ENCODE assay signal across 2 cellular contexts in genomic region chr11:6413791-6414231, GRCh38.
TF ChIP-seq lines count a peak whose summit lies in the region.

No MANE protein-coding gene starts in this region.

TF ChIP-seq in IMR-90, 13 proteins besides CTCF, POLR2A, EP300 and RAD21:
- no peak for TF ChIP-seq MAZ (IDR thresholded peaks at IDR 0.05; ENCODE audit: borderline replicate concordance, low read depth, low read length)
- TF ChIP-seq USF2 (IDR thresholded peaks at IDR 0.05; ENCODE audit: low read depth, low read length): peak; percentile 52; the same call in 1 of the 2 replicates

TF ChIP-seq in K562, 482 proteins besides CTCF, POLR2A, EP300 and RAD21:
- TF ChIP-seq TAF1 (IDR thresholded peaks at IDR 0.05; ENCODE audit: control insufficient read depth, extremely low read depth, insufficient read depth, low read length, severe bottlenecking): no peak
- no peak for TF ChIP-seq MEF2D (tag; conservative IDR thresholded peaks at IDR 0.05; ENCODE audit: low read depth)
- TF ChIP-seq USF2 (CRISPR knock-in tag; IDR thresholded peaks at IDR 0.05): peak; percentile 68
- TF ChIP-seq, protein P1, sequence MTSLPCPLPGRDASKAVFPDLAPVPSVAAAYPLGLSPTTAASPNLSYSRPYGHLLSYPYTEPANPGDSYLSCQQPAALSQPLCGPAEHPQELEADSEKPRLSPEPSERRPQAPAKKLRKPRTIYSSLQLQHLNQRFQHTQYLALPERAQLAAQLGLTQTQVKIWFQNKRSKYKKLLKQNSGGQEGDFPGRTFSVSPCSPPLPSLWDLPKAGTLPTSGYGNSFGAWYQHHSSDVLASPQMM (CRISPR knock-in tag; IDR thresholded peaks at IDR 0.05): no peak
- no peak for TF ChIP-seq DNMT1 (IDR thresholded peaks at IDR 0.05)
- no peak for TF ChIP-seq CBX3 (IDR thresholded peaks at IDR 0.05; ENCODE audit: borderline replicate concordance in 1 of 2, low read length in 2 of 2)
- no peak for TF ChIP-seq ZNF175 (CRISPR knock-in tag; IDR thresholded peaks at IDR 0.05; ENCODE audit: low read depth)
- TF ChIP-seq, protein P2, sequence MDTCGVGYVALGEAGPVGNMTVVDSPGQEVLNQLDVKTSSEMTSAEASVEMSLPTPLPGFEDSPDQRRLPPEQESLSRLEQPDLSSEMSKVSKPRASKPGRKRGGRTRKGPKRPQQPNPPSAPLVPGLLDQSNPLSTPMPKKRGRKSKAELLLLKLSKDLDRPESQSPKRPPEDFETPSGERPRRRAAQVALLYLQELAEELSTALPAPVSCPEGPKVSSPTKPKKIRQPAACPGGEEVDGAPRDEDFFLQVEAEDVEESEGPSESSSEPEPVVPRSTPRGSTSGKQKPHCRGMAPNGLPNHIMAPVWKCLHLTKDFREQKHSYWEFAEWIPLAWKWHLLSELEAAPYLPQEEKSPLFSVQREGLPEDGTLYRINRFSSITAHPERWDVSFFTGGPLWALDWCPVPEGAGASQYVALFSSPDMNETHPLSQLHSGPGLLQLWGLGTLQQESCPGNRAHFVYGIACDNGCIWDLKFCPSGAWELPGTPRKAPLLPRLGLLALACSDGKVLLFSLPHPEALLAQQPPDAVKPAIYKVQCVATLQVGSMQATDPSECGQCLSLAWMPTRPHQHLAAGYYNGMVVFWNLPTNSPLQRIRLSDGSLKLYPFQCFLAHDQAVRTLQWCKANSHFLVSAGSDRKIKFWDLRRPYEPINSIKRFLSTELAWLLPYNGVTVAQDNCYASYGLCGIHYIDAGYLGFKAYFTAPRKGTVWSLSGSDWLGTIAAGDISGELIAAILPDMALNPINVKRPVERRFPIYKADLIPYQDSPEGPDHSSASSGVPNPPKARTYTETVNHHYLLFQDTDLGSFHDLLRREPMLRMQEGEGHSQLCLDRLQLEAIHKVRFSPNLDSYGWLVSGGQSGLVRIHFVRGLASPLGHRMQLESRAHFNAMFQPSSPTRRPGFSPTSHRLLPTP (IDR thresholded peaks at IDR 0.05; ENCODE audit: borderline replicate concordance, extremely low read depth, insufficient read length): no peak
- TF ChIP-seq ZNF354B (CRISPR knock-in tag; IDR thresholded peaks at IDR 0.05): no peak
- TF ChIP-seq, protein P3, sequence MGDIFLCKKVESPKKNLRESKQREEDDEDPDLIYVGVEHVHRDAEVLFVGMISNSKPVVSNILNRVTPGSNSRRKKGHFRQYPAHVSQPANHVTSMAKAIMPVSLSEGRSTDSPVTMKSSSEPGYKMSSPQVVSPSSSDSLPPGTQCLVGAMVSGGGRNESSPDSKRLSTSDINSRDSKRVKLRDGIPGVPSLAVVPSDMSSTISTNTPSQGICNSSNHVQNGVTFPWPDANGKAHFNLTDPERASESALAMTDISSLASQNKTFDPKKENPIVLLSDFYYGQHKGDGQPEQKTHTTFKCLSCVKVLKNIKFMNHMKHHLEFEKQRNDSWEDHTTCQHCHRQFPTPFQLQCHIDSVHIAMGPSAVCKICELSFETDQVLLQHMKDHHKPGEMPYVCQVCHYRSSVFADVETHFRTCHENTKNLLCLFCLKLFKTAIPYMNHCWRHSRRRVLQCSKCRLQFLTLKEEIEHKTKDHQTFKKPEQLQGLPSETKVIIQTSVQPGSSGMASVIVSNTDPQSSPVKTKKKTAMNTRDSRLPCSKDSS (IDR thresholded peaks at IDR 0.05; ENCODE audit: low read depth, partially characterized antibody): no peak
- TF ChIP-seq BHLHE40 (IDR thresholded peaks at IDR 0.05; ENCODE audit: low read length): peak; percentile 65; the same call in 1 of the 2 replicates
- peak; percentile 37; the same call in 1 of the 2 replicates for TF ChIP-seq MAX (CRISPR knock-in tag; IDR thresholded peaks at IDR 0.05)
- no peak for TF ChIP-seq MTA2 (IDR thresholded peaks at IDR 0.05; ENCODE audit: low read depth)
- no peak for TF ChIP-seq NR2F6 (CRISPR knock-in tag; IDR thresholded peaks at IDR 0.05)
- TF ChIP-seq JUNB (CRISPR knock-in tag; conservative IDR thresholded peaks at IDR 0.05): no peak
- no peak for TF ChIP-seq MYNN (IDR thresholded peaks at IDR 0.05)
- no peak for TF ChIP-seq MYNN (CRISPR knock-in tag; IDR thresholded peaks at IDR 0.05)
- TF ChIP-seq CHD2 (IDR thresholded peaks at IDR 0.05; ENCODE audit: low read depth, low read length): no peak
- no peak for TF ChIP-seq DACH1 (IDR thresholded peaks at IDR 0.05; ENCODE audit: partially characterized antibody)
- TF ChIP-seq MNT (conservative IDR thresholded peaks at IDR 0.05): peak in 1 of 2 experiments; percentile 42; a peak in 1 of 4 replicates
- TF ChIP-seq HSF4 (CRISPR knock-in tag; IDR thresholded peaks at IDR 0.05; ENCODE audit: borderline replicate concordance): no peak
- TF ChIP-seq ZNF12 (CRISPR knock-in tag; IDR thresholded peaks at IDR 0.05): no peak
- 0 out of 2 replicates have a peak, but pooled peaks have one; percentile 24 for TF ChIP-seq L3MBTL2 (IDR thresholded peaks at IDR 0.05)
- TF ChIP-seq, protein P4, sequence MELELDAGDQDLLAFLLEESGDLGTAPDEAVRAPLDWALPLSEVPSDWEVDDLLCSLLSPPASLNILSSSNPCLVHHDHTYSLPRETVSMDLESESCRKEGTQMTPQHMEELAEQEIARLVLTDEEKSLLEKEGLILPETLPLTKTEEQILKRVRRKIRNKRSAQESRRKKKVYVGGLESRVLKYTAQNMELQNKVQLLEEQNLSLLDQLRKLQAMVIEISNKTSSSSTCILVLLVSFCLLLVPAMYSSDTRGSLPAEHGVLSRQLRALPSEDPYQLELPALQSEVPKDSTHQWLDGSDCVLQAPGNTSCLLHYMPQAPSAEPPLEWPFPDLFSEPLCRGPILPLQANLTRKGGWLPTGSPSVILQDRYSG (tag; conservative IDR thresholded peaks at IDR 0.05; ENCODE audit: low read depth): no peak
- no peak for TF ChIP-seq EP400 (IDR thresholded peaks at IDR 0.05)
- no peak for TF ChIP-seq SMARCE1 (IDR thresholded peaks at IDR 0.05)
- peak; percentile 82 for TF ChIP-seq USF1 (CRISPR knock-in tag; IDR thresholded peaks at IDR 0.05)
- TF ChIP-seq RAD51 (IDR thresholded peaks at IDR 0.05; ENCODE audit: borderline replicate concordance, low read depth): peak; percentile 71; the same call in 1 of the 2 replicates
TF ChIP-seq in K562: peak in this region for 7.
